Comparison of ENCODE assay signal across 27 cellular contexts in genomic region chr18:35593859-35594258, GRCh38.
"Had no signal": no experiment of that assay in that cellular context is flagged by ENCODE, and none has a peak within 500 bp of the region (broad histone marks: within the 10 kb centered on the region; RNA-seq: fewer than 3 reads in every experiment).

No MANE protein-coding gene starts in this region.

- H3K27me3 ChIP-seq: left lung, neural progenitor cell, neutrophil, tibial nerve, upper lobe of right lung had no signal

- H3K36me3 ChIP-seq: left lung, neural progenitor cell, neutrophil, upper lobe of right lung had no signal

- ATAC-seq: left colon; left lung; natural killer cell; psoas muscle; sciatic nerve; stimulated activated naive CD8-positive, alpha-beta T cell treated with anti-CD3 and anti-CD28 coated beads, Interleukin-15, amount 100 ng/mL, for 72 hours; upper lobe of right lung had no signal

- H2AFZ ChIP-seq: neural progenitor cell, parathyroid adenoma had no signal

- H3K9ac ChIP-seq: neural progenitor cell, parathyroid adenoma had no signal

- H3K36me3 Mint-ChIP-seq: natural killer cell had no signal

- H3K27ac ChIP-seq: left lung, neural progenitor cell, neutrophil, parathyroid adenoma, psoas muscle, skin epidermis, tibial nerve, upper lobe of right lung had no signal

- H3K27ac Mint-ChIP-seq: mesothelial cell of epicardium; neural progenitor cell; stimulated activated naive CD8-positive, alpha-beta T cell treated with anti-CD3 and anti-CD28 coated beads, Interleukin-15, amount 100 ng/mL, for 72 hours had no signal

- H3K4me2 ChIP-seq: neural progenitor cell had no signal

- H3K27me3 Mint-ChIP-seq: naive B cell; stimulated activated naive CD8-positive, alpha-beta T cell treated with anti-CD3 and anti-CD28 coated beads, Interleukin-15, amount 100 ng/mL, for 72 hours had no signal

- H3K9me3 Mint-ChIP-seq: immature natural killer cell, natural killer cell had no signal

- H3K4me1 Mint-ChIP-seq: mesothelial cell of epicardium, neural progenitor cell had no signal

- DNase-seq: hypothalamus; immature natural killer cell; kidney; left colon; left lung; mesendoderm; naive B cell; natural killer cell; nephron progenitor cell; occipital lobe; psoas muscle; stimulated activated CD4-positive, alpha-beta T cell treated with anti-CD3 and anti-CD28 coated beads, Interleukin-12 subunit alpha, Interleukin-12 subunit beta, amount 100 ng/mL, for 4 hours; stimulated activated CD4-positive, alpha-beta T cell treated with anti-CD3 and anti-CD28 coated beads, Interleukin-15, amount 100 ng/mL, for 24 hours; stimulated activated CD4-positive, alpha-beta T cell treated with anti-CD3 and anti-CD28 coated beads, Interleukin-2, amount 100 ng/mL, for 24 hours; stimulated activated CD4-positive, alpha-beta T cell treated with anti-CD3 and anti-CD28 coated beads, Interleukin-4, amount 100 ng/mL, for 1 hour; stimulated activated naive CD4-positive, alpha-beta T cell treated with Interleukin-2 at 50 U/mL for 16 hours; stimulated activated naive CD8-positive, alpha-beta T cell treated with anti-CD3 and anti-CD28 coated beads, Interleukin-15, amount 100 ng/mL, for 72 hours; substantia nigra; upper lobe of right lung had no signal

- H3K4me3 Mint-ChIP-seq: immature natural killer cell; mesothelial cell of epicardium; natural killer cell; nephron progenitor cell; neural progenitor cell; stimulated activated naive CD8-positive, alpha-beta T cell treated with anti-CD3 and anti-CD28 coated beads, Interleukin-15, amount 100 ng/mL, for 72 hours had no signal

- H3K4me3 ChIP-seq: left lung, lung, neural progenitor cell, psoas muscle, skin epidermis, tibial nerve, upper lobe of right lung had no signal

- H3K9me3 ChIP-seq: neutrophil, psoas muscle, tibial nerve, upper lobe of right lung had no signal
